In genomic region chrX:134999469-134999868, GRCh38 we compare ENCODE assay signal across 8 cellular contexts. TPM values are rescaled to one million over a fixed set of nuclear protein-coding genes. Genes with fewer than 3 reads are reported as not detected.
DNase-seq lines count a peak whose midpoint lies in the region; ATAC-seq and TF ChIP-seq lines count a peak whose summit lies in the region.

No MANE protein-coding gene starts in this region.

- intact Hi-C loops in IMR-90 (cut with micrococcal nuclease): loop anchor here (5.0 kb wide), 2 partner anchors 207 to 517 kb away; no protein-coding TSS in a partner anchor

- POLR2A ChIA-PET in IMR-90 (lab: Charles Lee; ENCODE audit: unreplicated experiment) (no interaction called here), RWPE1 (lab: Yijun Ruan, JAX; ENCODE audit: low non-redundant PET) (no interaction called here)

- H3K9me3 ChIP-seq in IMR-90 (ENCODE audit: control insufficient read depth, insufficient read depth, low read length) (no peaks in the 10 kb centered on the region), thoracic aorta (no peaks in the 10 kb centered on the region)

- H3K27ac ChIP-seq in IMR-90 (ENCODE audit: insufficient read depth, low read length) (peak overlapping the region; percentile 92; the same call in 1 of the 2 replicates), RWPE1 (no peak overlapping the region), foreskin keratinocyte (no peak overlapping the region), thoracic aorta (peak overlapping the region; percentile 79 to 86)

- peak; percentile 22 for DNase-seq in D341Med (ENCODE audit: low spot score)
- peak; percentile 69 for DNase-seq in IMR-90
- DNase-seq in RWPE1 (ENCODE audit: low spot score): peak; percentile 8
- no peak for DNase-seq in foreskin keratinocyte
- DNase-seq in thoracic aorta (ENCODE audit: low spot score): no peak
- DNase-seq in activated CD4-positive, alpha-beta T cell treated with anti-CD3 and anti-CD28 coated beads, Interleukin-2, amount 50 U/mL, for 48 hours: no peak
- no peak for DNase-seq in GM19238 (ENCODE audit: insufficient read length, low spot score)

- dilution Hi-C loops in IMR-90 (cut with HindIII; ENCODE audit: low sequenced_read_pairs, unreplicated experiment): no loop called here

- H2AFZ ChIP-seq in IMR-90 (replicated peaks; ENCODE audit: low read length, poor library complexity): no peak overlapping the region

- no peaks in the 10 kb centered on the region for H4K20me1 ChIP-seq in IMR-90 (ENCODE audit: insufficient read depth, low read length)

- no peak overlapping the region for H3K4me3 ChIP-seq in IMR-90 (ENCODE audit: insufficient read depth, low read depth, low read length)
- H3K4me3 ChIP-seq in thoracic aorta: no peak overlapping the region

- no peak overlapping the region for H3K9ac ChIP-seq in IMR-90 (ENCODE audit: low read depth, low read length)

- H3K4ac ChIP-seq in IMR-90 (ENCODE audit: low read depth, low read length): peak overlapping the region; percentile 88

- peak overlapping the region; percentile 37 to 75; a peak in 3 of 4 replicates for H4K8ac ChIP-seq in IMR-90 (ENCODE audit: low read depth in 2 of 2, low read length in 2 of 2)

- H3K14ac ChIP-seq in IMR-90 (replicated peaks; ENCODE audit: low read depth, low read length): 0 out of 2 replicates have a peak overlapping the region, but pooled peaks have one; percentile 16

- 0 out of 4 replicates have a peak, but pooled peaks cover 0 to 10% of the 10 kb centered on the region in 2 experiments for H3K79me1 ChIP-seq in IMR-90 (ENCODE audit: low read depth in 1 of 2, low read length in 2 of 2)

- TF ChIP-seq CTCF in IMR-90 (conservative IDR thresholded peaks at IDR 0.05; ENCODE audit: low read depth, low read length) (peak; percentile 65), RWPE1 (conservative IDR thresholded peaks at IDR 0.05; ENCODE audit: low read depth) (peak; percentile 41), foreskin keratinocyte (conservative IDR thresholded peaks at IDR 0.05) (peak; percentile 70), thoracic aorta (IDR thresholded peaks at IDR 0.05) (peak; percentile 30)

- no peak overlapping the region for H3K4me2 ChIP-seq in IMR-90 (ENCODE audit: low read depth, low read length)

- WGBS in IMR-90 (ENCODE audit: extremely low coverage in 2 of 2, insufficient read length in 1 of 2), 2 experiments: no CpG with 5 or more reads among the region's 4 CpGs

- H4K91ac ChIP-seq in IMR-90 (ENCODE audit: insufficient read depth, low read depth, low read length): peak overlapping the region; percentile 78; the same call in 1 of the 2 replicates

- H2BK120ac ChIP-seq in IMR-90 (ENCODE audit: low read depth, low read length): peak overlapping the region; percentile 66; the same call in 1 of the 2 replicates

- BruUV-seq in IMR-90 (replicated peaks; lab: Mats Ljungman, UMichigan): no TSS peak

- H2BK20ac ChIP-seq in IMR-90 (ENCODE audit: low read depth, low read length): peak overlapping the region; percentile 15; the same call in 1 of the 2 replicates

- H3K27me3 ChIP-seq in IMR-90 (ENCODE audit: control insufficient read depth, insufficient read depth, low read length) (no peaks in the 10 kb centered on the region), foreskin keratinocyte (no peaks in the 10 kb centered on the region), thoracic aorta (replicated peaks; ENCODE audit: insufficient read depth) (no peaks in the 10 kb centered on the region)

- H2BK15ac ChIP-seq in IMR-90 (ENCODE audit: low read depth, low read length): no peak overlapping the region; the same call in 2 of the 3 replicates

- H4K5ac ChIP-seq in IMR-90 (ENCODE audit: low read depth, low read length): 0 out of 2 replicates have a peak overlapping the region, but pooled peaks have one; percentile 28

- H2BK5ac ChIP-seq in IMR-90 (ENCODE audit: low read depth, low read length, poor library complexity, severe bottlenecking): peak overlapping the region; percentile 74

- H3K18ac ChIP-seq in IMR-90 (ENCODE audit: low read depth, low read length): no peak overlapping the region; the same call in 1 of the 2 replicates

- peaks cover 4% of the 10 kb centered on the region for H3K9me1 ChIP-seq in IMR-90 (ENCODE audit: insufficient read depth, low read length)

- peak overlapping the region; percentile 59; the same call in 1 of the 2 replicates for H2AK5ac ChIP-seq in IMR-90 (ENCODE audit: low read depth, low read length)

- peak; percentile 63 for TF ChIP-seq RAD21 in IMR-90 (IDR thresholded peaks at IDR 0.05; ENCODE audit: low read length)

- TF ChIP-seq POLR2A in IMR-90 (IDR thresholded peaks at IDR 0.05; ENCODE audit: low read depth, low read length): no peak

- peaks cover 5% of the 10 kb centered on the region for H3K4me1 ChIP-seq in IMR-90 (ENCODE audit: control insufficient read depth, insufficient read depth, low read length)
- H3K4me1 ChIP-seq in foreskin keratinocyte: no peaks in the 10 kb centered on the region
- H3K4me1 ChIP-seq in thoracic aorta (ENCODE audit: control insufficient read depth in 1 of 2, low read depth in 2 of 2): peaks cover 0 to 7% of the 10 kb centered on the region in 2 donors

- H3K23ac ChIP-seq in IMR-90 (ENCODE audit: low read depth, low read length): no peak overlapping the region

- H2AK9ac ChIP-seq in IMR-90 (replicated peaks; ENCODE audit: low read depth, low read length, poor library complexity): no peak overlapping the region

- no peaks in the 10 kb centered on the region for H3K36me3 ChIP-seq in IMR-90 (ENCODE audit: control insufficient read depth, insufficient read depth, low read length)
- no peaks in the 10 kb centered on the region for H3K36me3 ChIP-seq in thoracic aorta

- CTCF ChIA-PET in IMR-90 (lab: Yijun Ruan, JAX) (interaction anchor here (0.7 kb wide), 1 partner anchor 35 kb away, joined by 3 read pairs; no protein-coding TSS in a partner anchor), RWPE1 (lab: Yijun Ruan, JAX) (interaction anchor here (0.8 kb wide), 1 partner anchor 35 kb away, joined by 3 read pairs; no protein-coding TSS in a partner anchor)

- no peak overlapping the region for H3K56ac ChIP-seq in IMR-90 (ENCODE audit: extremely low read depth, insufficient read depth, low read length)

- ATAC-seq in IMR-90 (ENCODE audit: low read depth): peak; percentile 42
- peak; percentile 27 for ATAC-seq in foreskin keratinocyte
- peak; percentile 52 for ATAC-seq in thoracic aorta (ENCODE audit: insufficient number of reproducible peaks, low FRiP score, low read depth)
- ATAC-seq in GM18511 (IDR thresholded peaks at IDR 0.05; ENCODE audit: unreplicated experiment): no peak

- in situ Hi-C loops in IMR-90 (cut with MboI; ENCODE audit: low sequenced_read_pairs): no loop called here

TF ChIP-seq in IMR-90, 13 proteins besides CTCF, POLR2A, EP300 and RAD21:
- TF ChIP-seq MAZ (IDR thresholded peaks at IDR 0.05; ENCODE audit: borderline replicate concordance, low read depth, low read length) (no peak), CEBPB (IDR thresholded peaks at IDR 0.05; ENCODE audit: low read depth, low read length) (peak; percentile 87), SMC3 (IDR thresholded peaks at IDR 0.05; ENCODE audit: low read depth, low read length) (peak; percentile 50)

RNA-seq across cellular contexts. Expression of gene SMIM10, which starts 8.7 kb away (rescaled TPM):
- total RNA-seq in IMR-90 (2012; rRNA removed) (2.3 and 3.6 TPM in 2 replicates), foreskin keratinocyte (0.14 and 0.17 TPM in 2 replicates), thoracic aorta (10 to 100 TPM in 1 of 2 donors, 1 to 10 TPM in 1; 9.9 to 14.6 TPM)
- polyA plus RNA-seq in IMR-90 (2012; rRNA removed) (6.0 and 8.6 TPM in 2 replicates), foreskin keratinocyte (0.12 and 0.19 TPM in 2 replicates)
- polyA plus RNA-seq in IMR-90 (2012; cell fraction: cytosol; rRNA removed): 12.0 TPM in 2 replicates
- 2.0 and 2.7 TPM in 2 replicates for polyA plus RNA-seq in IMR-90 (2012; cell fraction: nucleus; rRNA removed; ENCODE audit: low replicate concordance)

RNA-seq across cellular contexts. Expression of gene RTL8B, which starts 22.9 kb away (rescaled TPM):
- total RNA-seq in IMR-90 (2012; rRNA removed) (3.6 and 4.2 TPM in 2 replicates), foreskin keratinocyte (4.2 and 4.7 TPM in 2 replicates), thoracic aorta (10 to 100 TPM; 15.0 to 22.5 TPM)
- polyA plus RNA-seq in IMR-90 (2012; rRNA removed) (24.4 and 26.9 TPM in 2 replicates), foreskin keratinocyte (6.3 TPM in 2 replicates)
- 22.4 and 37.8 TPM in 2 replicates for polyA plus RNA-seq in IMR-90 (2012; cell fraction: cytosol; rRNA removed)
- 7.6 and 16.2 TPM in 2 replicates for polyA plus RNA-seq in IMR-90 (2012; cell fraction: nucleus; rRNA removed; ENCODE audit: low replicate concordance)

RNA-seq across cellular contexts. Expression of gene RTL8C, which starts 32.7 kb away (rescaled TPM):
- total RNA-seq in IMR-90 (2012; rRNA removed) (24.7 and 26.0 TPM in 2 replicates), foreskin keratinocyte (58.1 and 68.2 TPM in 2 replicates), thoracic aorta (100 to 1,000 TPM in 1 of 2 donors, 10 to 100 TPM in 1; 84.3 to 168 TPM)
- polyA plus RNA-seq in IMR-90 (2012; rRNA removed) (326 and 418 TPM in 2 replicates), foreskin keratinocyte (101 and 130 TPM in 2 replicates)
- 645 and 818 TPM in 2 replicates for polyA plus RNA-seq in IMR-90 (2012; cell fraction: cytosol; rRNA removed)
- polyA plus RNA-seq in IMR-90 (2012; cell fraction: nucleus; rRNA removed; ENCODE audit: low replicate concordance): 301 and 618 TPM in 2 replicates

RNA-seq across cellular contexts. Expression of gene RTL8A, which starts 52.5 kb away (rescaled TPM):
- total RNA-seq in IMR-90 (2012; rRNA removed) (4.2 and 8.2 TPM in 2 replicates), foreskin keratinocyte (24.8 and 26.2 TPM in 2 replicates), thoracic aorta (10 to 100 TPM; 12.7 to 17.1 TPM)
- polyA plus RNA-seq in IMR-90 (2012; rRNA removed) (100 and 111 TPM in 2 replicates), foreskin keratinocyte (88.7 and 93.7 TPM in 2 replicates)
- 140 and 249 TPM in 2 replicates for polyA plus RNA-seq in IMR-90 (2012; cell fraction: cytosol; rRNA removed)
- 40.0 and 78.6 TPM in 2 replicates for polyA plus RNA-seq in IMR-90 (2012; cell fraction: nucleus; rRNA removed; ENCODE audit: low replicate concordance)

Comparison
In these comparisons a context has a peak if more than half of its experiments do, and no peak if none do; other contexts are left out.
1. DNase-seq: peak in D341Med (single experiment), IMR-90 (single experiment) and RWPE1 (single experiment); none in foreskin keratinocyte (0 of 2), thoracic aorta (single experiment), activated CD4-positive, alpha-beta T cell treated with anti-CD3 and anti-CD28 coated beads, Interleukin-2, amount 50 U/mL, for 48 hours (0 of 2) and GM19238 (single experiment).
2. H3K27ac ChIP-seq: peak in IMR-90 (single experiment) and thoracic aorta (2 of 2); none in RWPE1 (single experiment) and foreskin keratinocyte (single experiment).
3. Peak in every context shown above with its lines, with median percentiles within 50 percentile points of each other: CTCF ChIP-seq.